In the genomic region with DNA sequence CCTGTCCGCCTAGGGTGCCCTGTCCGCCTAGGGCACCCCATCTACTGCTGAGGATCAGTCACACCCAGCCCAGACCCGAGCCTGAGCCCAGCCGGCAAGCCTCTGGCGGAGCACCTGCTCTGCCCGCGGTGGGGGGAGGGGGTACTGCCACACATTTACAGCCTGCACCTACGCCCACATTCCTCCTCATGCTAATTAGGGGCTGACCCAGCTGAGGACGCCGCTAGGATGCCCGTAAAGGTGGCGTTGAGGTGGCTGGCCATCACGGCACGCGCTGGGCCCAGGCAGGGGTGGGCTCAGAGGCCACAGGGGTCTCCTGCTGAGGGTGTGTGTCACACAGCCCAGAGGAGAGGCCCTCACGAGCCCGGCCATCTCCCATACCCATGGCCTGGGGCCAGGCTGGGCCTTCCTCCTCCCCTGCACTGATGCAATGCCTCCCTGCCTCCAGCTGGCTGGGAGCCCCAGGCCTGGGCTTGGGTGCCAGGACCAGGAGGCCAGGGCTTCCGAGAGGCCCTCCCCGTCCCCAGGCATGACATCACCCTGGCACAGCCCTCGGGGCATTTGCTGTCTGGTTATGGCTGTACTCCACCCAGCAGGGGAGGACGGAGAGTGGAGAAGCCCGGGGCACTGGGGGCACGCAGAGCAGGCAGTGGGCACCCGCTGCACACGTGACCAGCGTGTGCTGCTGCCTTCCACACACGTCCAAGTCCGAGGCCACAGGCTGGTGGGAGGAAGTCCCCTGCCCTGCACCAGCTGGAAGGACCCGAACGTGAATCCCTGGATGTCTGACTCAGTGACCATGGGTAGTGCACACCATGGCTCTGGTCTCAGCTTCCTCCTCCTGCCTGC, we compare ENCODE assay signal across 8 cellular contexts. TPM values are rescaled to one million over a fixed set of nuclear protein-coding genes. Genes with fewer than 3 reads are reported as not detected.
DNase-seq lines count a peak whose midpoint lies in the region; ATAC-seq and TF ChIP-seq lines count a peak whose summit lies in the region.

No MANE protein-coding gene starts in this region.

- H3K27me3 Mint-ChIP-seq in CD14-positive monocyte (ENCODE audit: low read depth in 3 of 3) = peaks cover 28 to 57% (median 33%) of the 10 kb centered on the region in 3 donors

- H3K4me3 Mint-ChIP-seq in CD14-positive monocyte = peak overlapping the region in 1 of 2 donors; percentile 39

- H3K27me3 ChIP-seq in mucosa of stomach (ENCODE audit: control insufficient read depth, insufficient read depth, low read length) = no peaks in the 10 kb centered on the region

- H3K27ac Mint-ChIP-seq in CD14-positive monocyte = no peak overlapping the region

- no peaks in the 10 kb centered on the region for H3K9me3 ChIP-seq in mucosa of stomach (ENCODE audit: control insufficient read depth, low read length)

- peaks cover 3% of the 10 kb centered on the region for H3K36me3 ChIP-seq in mucosa of stomach (ENCODE audit: control insufficient read depth, insufficient read depth, low read length)

- DNase-seq in Caki2 (ENCODE audit: low read depth) (peak; percentile 93), NCI-H526 (lab: John Stamatoyannopoulos, UW) (peak; percentile 50 to 87), epithelial cell of proximal tubule (ENCODE audit: low read depth) (peak; percentile 51), CD14-positive monocyte (ENCODE audit: low spot score) (no peak), germinal center (ENCODE audit: low spot score) (no peak)

- in situ Hi-C loops in Caki2 (cut with HindIII; ENCODE audit: low pct_unique_long_range_greater_than_20kb, low sequenced_read_pairs) = no loop called here

- no peak for TF ChIP-seq CTCF in epithelial cell of proximal tubule (conservative IDR thresholded peaks at IDR 0.05; ENCODE audit: low read depth, low read length)
- TF ChIP-seq CTCF in CD14-positive monocyte (IDR thresholded peaks at IDR 0.05) = no peak

- no peaks in the 10 kb centered on the region for H3K4me1 Mint-ChIP-seq in CD14-positive monocyte

- no peak for ATAC-seq in GM18519 (IDR thresholded peaks at IDR 0.05; ENCODE audit: low FRiP score, unreplicated experiment)
- ATAC-seq in HG03025 (IDR thresholded peaks at IDR 0.05; ENCODE audit: low FRiP score, unreplicated experiment) = no peak

- H3K9ac ChIP-seq in mucosa of stomach (ENCODE audit: low read length) = peak overlapping the region; percentile 53

- peaks cover 38% of the 10 kb centered on the region for H3K4me1 ChIP-seq in mucosa of stomach (ENCODE audit: control insufficient read depth, insufficient read depth, low read length)

- no peaks in the 10 kb centered on the region for H3K36me3 Mint-ChIP-seq in CD14-positive monocyte

- peaks cover 0 to 3% (median 0%) of the 10 kb centered on the region in 7 donors for H3K9me3 Mint-ChIP-seq in CD14-positive monocyte

- H3K4me3 ChIP-seq in epithelial cell of proximal tubule (ENCODE audit: low read depth, low read length) (peak overlapping the region; percentile 28), mucosa of stomach (ENCODE audit: low read length) (no peak overlapping the region)

- intact Hi-C loops in CD14-positive monocyte (cut with micrococcal nuclease) = no loop called here

RNA-seq across cellular contexts. Expression of gene DUSP8, which starts 12.7 kb away (rescaled TPM):
- total RNA-seq in Caki2 (2014; rRNA removed; shearing (Covaris generic); ENCODE audit: low replicate concordance) = 0.07 and 1.2 TPM in 2 replicates
- total RNA-seq in epithelial cell of proximal tubule = 9.7 and 13.1 TPM in 2 replicates
- polyA plus RNA-seq in CD14-positive monocyte = not detected

RNA-seq across cellular contexts. Expression of gene KRTAP5-1, which starts 25.8 kb away (rescaled TPM):
- total RNA-seq in Caki2 (2014; rRNA removed; shearing (Covaris generic); ENCODE audit: low replicate concordance) = not detected in 2 replicates
- not detected in 2 replicates for total RNA-seq in epithelial cell of proximal tubule
- not detected for polyA plus RNA-seq in CD14-positive monocyte

RNA-seq across cellular contexts. Expression of gene KRTAP5-2, which starts 38.8 kb away (rescaled TPM):
- total RNA-seq in Caki2 (2014; rRNA removed; shearing (Covaris generic); ENCODE audit: low replicate concordance) = not detected in 2 replicates
- total RNA-seq in epithelial cell of proximal tubule = not detected in 2 replicates
- polyA plus RNA-seq in CD14-positive monocyte = not detected

RNA-seq across cellular contexts. Expression of gene KRTAP5-3, which starts 48.9 kb away (rescaled TPM):
- not detected in 2 replicates for total RNA-seq in Caki2 (2014; rRNA removed; shearing (Covaris generic); ENCODE audit: low replicate concordance)
- total RNA-seq in epithelial cell of proximal tubule = not detected in 2 replicates
- polyA plus RNA-seq in CD14-positive monocyte = not detected

Comparison
In these comparisons a context has a peak if more than half of its experiments do, and no peak if none do; other contexts are left out.
1. DNase-seq: peak in Caki2 (single experiment), NCI-H526 (2 of 2) and epithelial cell of proximal tubule (single experiment); none in CD14-positive monocyte (single experiment) and germinal center (single experiment).